ENCODE assay signal across 23 cellular contexts in genomic region chr5:178086266-178086665, GRCh38. TPM values are rescaled to one million over a fixed set of nuclear protein-coding genes. Genes with fewer than 3 reads are reported as not detected.
DNase-seq lines count a peak whose midpoint lies in the region; ATAC-seq, FAIRE-seq and TF ChIP-seq lines count a peak whose summit lies in the region.
"Had no signal": no experiment of that assay in that cellular context is flagged by ENCODE, and none has a peak within 500 bp of the region (broad histone marks: within the 10 kb centered on the region; RNA-seq: fewer than 3 reads in every experiment).

No MANE protein-coding gene starts in this region.

- TF ChIP-seq CTCF in PC-3 (conservative IDR thresholded peaks at IDR 0.05; ENCODE audit: low read depth, low read length) (no peak), bronchial epithelial cell (IDR thresholded peaks at IDR 0.05; ENCODE audit: insufficient read depth, low read length, severe bottlenecking) (no peak)

- no CpG with 5 or more reads among the region's 25 CpGs for WGBS in neuronal stem cell (ENCODE audit: extremely low coverage in 2 of 2, insufficient read length in 2 of 2, insufficient replicate concordance in 1 of 2), 2 donors

- H3K9me3 ChIP-seq in PC-3 (ENCODE audit: low read length), result no peaks in the 10 kb centered on the region
- no peaks in the 10 kb centered on the region for H3K9me3 ChIP-seq in neuronal stem cell (replicated peaks in 1 of 2; ENCODE audit: control insufficient read depth in 2 of 2, insufficient read depth in 1 of 2, low read depth in 1 of 2, low read length in 2 of 2)
- H3K9me3 ChIP-seq: transverse colon had no signal

- H3K27me3 ChIP-seq in PC-3 (ENCODE audit: low read length) (peaks cover 6% of the 10 kb centered on the region; the same call in 1 of the 2 replicates), bronchial epithelial cell (ENCODE audit: control insufficient read depth, insufficient read depth, low read length) (peaks cover 4% of the 10 kb centered on the region), neuronal stem cell (ENCODE audit: control insufficient read depth in 3 of 3, insufficient read depth in 3 of 3, low read depth in 1 of 3, low read length in 3 of 3) (peaks cover 0 to 6% (median 0%) of the 10 kb centered on the region in 3 experiments)
- H3K27me3 ChIP-seq: BLaER1, brain microvascular endothelial cell had no signal

- H3K36me3 Mint-ChIP-seq in activated naive CD8-positive, alpha-beta T cell treated with anti-CD3 and anti-CD28 coated beads for 36 hours, result peaks cover 1% of the 10 kb centered on the region
- H3K36me3 Mint-ChIP-seq in activated CD4-positive, alpha-beta memory T cell treated with anti-CD3 and anti-CD28 coated beads for 36 hours, result no peaks in the 10 kb centered on the region
- H3K36me3 Mint-ChIP-seq: activated CD8-positive, alpha-beta memory T cell treated with anti-CD3 and anti-CD28 coated beads, Interleukin-2, amount 10 ng/mL, durations not matched to agents 7 days and 5 days had no signal

- H3K9me3 Mint-ChIP-seq in activated naive CD8-positive, alpha-beta T cell treated with anti-CD3 and anti-CD28 coated beads for 36 hours, result peaks cover 1% of the 10 kb centered on the region
- H3K9me3 Mint-ChIP-seq in activated CD4-positive, alpha-beta memory T cell treated with anti-CD3 and anti-CD28 coated beads for 36 hours, result peaks cover 2% of the 10 kb centered on the region
- H3K9me3 Mint-ChIP-seq: activated CD4-positive, alpha-beta T cell treated with anti-CD3 and anti-CD28 coated beads, Interleukin-2, amount 10 ng/mL, durations not matched to agents 7 days and 5 days had no signal

- H3K4me2 ChIP-seq in PC-3 (ENCODE audit: low read length) (peak overlapping the region; percentile 65), neuronal stem cell (ENCODE audit: insufficient read depth, low read length, poor library complexity, severe bottlenecking) (no peak overlapping the region)
- H3K4me2 ChIP-seq: BLaER1 had no signal

- no peak overlapping the region for H3K23ac ChIP-seq in neuronal stem cell (ENCODE audit: low read depth, low read length, poor library complexity)

- H4K20me1 ChIP-seq in PC-3 (ENCODE audit: low read length), result no peaks in the 10 kb centered on the region
- H4K20me1 ChIP-seq: BLaER1 had no signal

- in situ Hi-C loops in KBM-7 (cut with MboI; ENCODE audit: low pct_unique_long_range_greater_than_20kb, low sequenced_read_pairs), result no loop called here

- H3K36me3 ChIP-seq in PC-3 (ENCODE audit: low read depth, low read length) (no peaks in the 10 kb centered on the region), bronchial epithelial cell (ENCODE audit: control insufficient read depth, insufficient read depth, low read length) (no peaks in the 10 kb centered on the region), neuronal stem cell (replicated peaks in 1 of 2; ENCODE audit: control insufficient read depth in 2 of 2, insufficient read depth in 2 of 2, low read length in 2 of 2) (no peaks in the 10 kb centered on the region)
- H3K36me3 ChIP-seq: BLaER1, brain microvascular endothelial cell, transverse colon had no signal

- peak overlapping the region; percentile 38 for H3K14ac ChIP-seq in neuronal stem cell (ENCODE audit: low read length)

- no peak for FAIRE-seq in bronchial epithelial cell (lab: Jason Lieb, UNC)

- no peak overlapping the region for H2BK120ac ChIP-seq in neuronal stem cell (ENCODE audit: low read depth, low read length)

- peak overlapping the region; percentile 75 for H2BK5ac ChIP-seq in neuronal stem cell (ENCODE audit: low read length)

- H3K4me1 Mint-ChIP-seq in activated naive CD8-positive, alpha-beta T cell treated with anti-CD3 and anti-CD28 coated beads for 36 hours, result peaks cover 4% of the 10 kb centered on the region
- H3K4me1 Mint-ChIP-seq in activated CD4-positive, alpha-beta memory T cell treated with anti-CD3 and anti-CD28 coated beads for 36 hours (ENCODE audit: low read depth), result peaks cover 3% of the 10 kb centered on the region
- H3K4me1 Mint-ChIP-seq: activated CD4-positive, alpha-beta T cell treated with anti-CD3 and anti-CD28 coated beads, Interleukin-2, amount 10 ng/mL, durations not matched to agents 7 days and 5 days had no signal

- H2AFZ ChIP-seq in PC-3 (ENCODE audit: low read length) (peak overlapping the region; percentile 18), neuronal stem cell (ENCODE audit: low read length) (no peak overlapping the region)

- H3F3A ChIP-seq in PC-3 (ENCODE audit: low read length, unreplicated experiment), result no peaks in the 10 kb centered on the region

- no peak overlapping the region for H4K91ac ChIP-seq in neuronal stem cell (ENCODE audit: low read depth, low read length, poor library complexity)

- DNase-seq in Daoy (ENCODE audit: low read depth), result peak; percentile 41
- peak; percentile 43 for DNase-seq in PC-3
- DNase-seq in bronchial epithelial cell (ENCODE audit: low read depth), result peak; percentile 56
- no peak for DNase-seq in neuronal stem cell (ENCODE audit: low spot score)
- DNase-seq in activated naive CD8-positive, alpha-beta T cell treated with anti-CD3 and anti-CD28 coated beads for 36 hours, result no peak
- no peak for DNase-seq in KBM-7
- no peak for DNase-seq in activated CD4-positive, alpha-beta memory T cell treated with anti-CD3 and anti-CD28 coated beads for 36 hours
- DNase-seq: activated CD4-positive, alpha-beta T cell treated with anti-CD3 and anti-CD28 coated beads, Interleukin-2, amount 10 ng/mL, durations not matched to agents 7 days and 5 days; activated CD8-positive, alpha-beta memory T cell treated with anti-CD3 and anti-CD28 coated beads, Interleukin-2, amount 10 ng/mL, durations not matched to agents 7 days and 5 days; activated naive CD4-positive, alpha-beta T cell treated with anti-CD3 and anti-CD28 coated beads for 36 hours; brain microvascular endothelial cell; NCI-H1048; NCI-H1930; NCI-H2227 treated with DMSO at 0.1 percent for 48 hours; NCI-H748 treated with DMSO at 0.1 percent for 48 hours; nephron progenitor cell; right cardiac atrium; stimulated activated CD4-positive, alpha-beta T cell treated with anti-CD3 and anti-CD28 coated beads, Interleukin-2, amount 100 ng/mL, for 24 hours; transverse colon had no signal

- CTCF ChIA-PET in PC-3 (lab: Charles Lee), result no interaction called here
- CTCF ChIA-PET in activated CD4-positive, alpha-beta memory T cell treated with anti-CD3 and anti-CD28 coated beads for 36 hours (lab: Charles Lee), result no interaction called here

- H3K9ac ChIP-seq in PC-3 (ENCODE audit: low read length) (no peak overlapping the region), neuronal stem cell (ENCODE audit: low read depth, low read length, poor library complexity) (no peak overlapping the region)
- H3K9ac ChIP-seq: BLaER1 had no signal

- POLR2A ChIA-PET in PC-3 (lab: Charles Lee; ENCODE audit: unreplicated experiment), result interaction anchor here (0.6 kb wide), 1 partner anchor 51 kb away, joined by 3 read pairs; no protein-coding TSS in a partner anchor
- POLR2A ChIA-PET in activated CD4-positive, alpha-beta memory T cell treated with anti-CD3 and anti-CD28 coated beads for 36 hours (lab: Charles Lee), result no interaction called here

- no TSS peak for BruUV-seq in PC-3 (replicated peaks; lab: Mats Ljungman, UMichigan)

- H3K79me2 ChIP-seq in PC-3 (ENCODE audit: low read length), result no peaks in the 10 kb centered on the region

- peak; percentile 54 for ATAC-seq in PC-3
- ATAC-seq in GM18909 (IDR thresholded peaks at IDR 0.05; ENCODE audit: poor library complexity, unreplicated experiment), result no peak
- ATAC-seq: activated CD8-positive, alpha-beta memory T cell treated with anti-CD3 and anti-CD28 coated beads, Interleukin-2, amount 10 ng/mL, durations not matched to agents 7 days and 5 days; right cardiac atrium; Right ventricle myocardium inferior had no signal

- H3K79me1 ChIP-seq in neuronal stem cell (ENCODE audit: low read depth, low read length), result no peaks in the 10 kb centered on the region

- peak overlapping the region; percentile 30; the same call in 1 of the 2 replicates for H3K4me3 ChIP-seq in PC-3 (ENCODE audit: low read length)
- no peak overlapping the region for H3K4me3 ChIP-seq in bronchial epithelial cell (ENCODE audit: low read depth, low read length)
- no peak overlapping the region for H3K4me3 ChIP-seq in neuronal stem cell (ENCODE audit: low read length in 2 of 2)
- H3K4me3 ChIP-seq: BLaER1, transverse colon had no signal

- no peak overlapping the region for H3K18ac ChIP-seq in neuronal stem cell (ENCODE audit: low read length)

- H3K4me1 ChIP-seq in PC-3 (ENCODE audit: insufficient read depth, low read length), result peaks cover 16% of the 10 kb centered on the region
- H3K4me1 ChIP-seq in neuronal stem cell (ENCODE audit: control insufficient read depth in 2 of 2, insufficient read depth in 1 of 2, low read depth in 1 of 2, low read length in 2 of 2), result no peaks in the 10 kb centered on the region
- H3K4me1 ChIP-seq: transverse colon had no signal

- no peak overlapping the region for H3K4me3 Mint-ChIP-seq in activated naive CD8-positive, alpha-beta T cell treated with anti-CD3 and anti-CD28 coated beads for 36 hours
- H3K4me3 Mint-ChIP-seq in activated CD4-positive, alpha-beta memory T cell treated with anti-CD3 and anti-CD28 coated beads for 36 hours, result no peak overlapping the region
- H3K4me3 Mint-ChIP-seq: activated CD4-positive, alpha-beta T cell treated with anti-CD3 and anti-CD28 coated beads, Interleukin-2, amount 10 ng/mL, durations not matched to agents 7 days and 5 days; activated CD8-positive, alpha-beta memory T cell treated with anti-CD3 and anti-CD28 coated beads, Interleukin-2, amount 10 ng/mL, durations not matched to agents 7 days and 5 days; activated naive CD4-positive, alpha-beta T cell treated with anti-CD3 and anti-CD28 coated beads for 36 hours; nephron progenitor cell had no signal

- H2BK12ac ChIP-seq in neuronal stem cell (ENCODE audit: low read length), result no peak overlapping the region

- H3K9me2 ChIP-seq in PC-3 (replicated peaks; ENCODE audit: low read length), result no peaks in the 10 kb centered on the region

- intact Hi-C loops in PC-3 (cut with micrococcal nuclease), result no loop called here
- intact Hi-C loops in activated CD4-positive, alpha-beta memory T cell treated with anti-CD3 and anti-CD28 coated beads for 36 hours (cut with micrococcal nuclease), result no loop called here

- no peak overlapping the region for H2BK15ac ChIP-seq in neuronal stem cell (ENCODE audit: low read length)

- no peak overlapping the region for H2AK5ac ChIP-seq in neuronal stem cell (ENCODE audit: low read depth, low read length)

- H3K27ac ChIP-seq in PC-3 (ENCODE audit: low read length) (no peak overlapping the region), neuronal stem cell (replicated peaks; ENCODE audit: low read length) (no peak overlapping the region)
- H3K27ac ChIP-seq: BLaER1, brain microvascular endothelial cell, epithelial cell of prostate, transverse colon had no signal

- no peak overlapping the region for H3K27ac Mint-ChIP-seq in activated naive CD8-positive, alpha-beta T cell treated with anti-CD3 and anti-CD28 coated beads for 36 hours
- H3K27ac Mint-ChIP-seq in activated CD4-positive, alpha-beta memory T cell treated with anti-CD3 and anti-CD28 coated beads for 36 hours, result no peak overlapping the region
- H3K27ac Mint-ChIP-seq: activated CD4-positive, alpha-beta T cell treated with anti-CD3 and anti-CD28 coated beads, Interleukin-2, amount 10 ng/mL, durations not matched to agents 7 days and 5 days; activated CD8-positive, alpha-beta memory T cell treated with anti-CD3 and anti-CD28 coated beads, Interleukin-2, amount 10 ng/mL, durations not matched to agents 7 days and 5 days; activated naive CD4-positive, alpha-beta T cell treated with anti-CD3 and anti-CD28 coated beads for 36 hours; nephron progenitor cell had no signal

- no peak overlapping the region for H4K8ac ChIP-seq in neuronal stem cell (ENCODE audit: low read depth, low read length)

- H3K27me3 Mint-ChIP-seq in activated naive CD8-positive, alpha-beta T cell treated with anti-CD3 and anti-CD28 coated beads for 36 hours, result no peaks in the 10 kb centered on the region
- H3K27me3 Mint-ChIP-seq in activated CD4-positive, alpha-beta memory T cell treated with anti-CD3 and anti-CD28 coated beads for 36 hours, result peaks cover 9% of the 10 kb centered on the region

- H3K4ac ChIP-seq in neuronal stem cell (ENCODE audit: low read length), result no peak overlapping the region

RNA-seq across cellular contexts. Expression of gene N4BP3, which starts 27.1 kb away (rescaled TPM):
- 3.5 and 4.6 TPM in 2 replicates for total RNA-seq in Daoy (2014; rRNA removed; shearing (Covaris generic))
- total RNA-seq in PC-3 (2014; rRNA removed), result 0.36 and 0.86 TPM in 2 replicates
- total RNA-seq in bronchial epithelial cell, result 4.1 and 4.5 TPM in 2 replicates
- polyA plus RNA-seq in neuronal stem cell (2013, experiment 1 of 2), result 2.4 TPM
- 2.5 TPM for polyA plus RNA-seq in neuronal stem cell (2013, experiment 2 of 2)
- 10 to 100 TPM; 12.3 to 12.9 TPM for total RNA-seq in activated naive CD8-positive, alpha-beta T cell treated with anti-CD3 and anti-CD28 coated beads for 36 hours
- total RNA-seq in activated CD4-positive, alpha-beta memory T cell treated with anti-CD3 and anti-CD28 coated beads for 36 hours, result 1 to 10 TPM; 3.2 TPM

RNA-seq across cellular contexts. Expression of gene RMND5B, which starts 44.5 kb away (rescaled TPM):
- total RNA-seq in Daoy (2014; rRNA removed; shearing (Covaris generic)), result 19.2 and 34.8 TPM in 2 replicates
- total RNA-seq in PC-3 (2014; rRNA removed) (33.2 and 36.4 TPM in 2 replicates), bronchial epithelial cell (42.9 and 46.5 TPM in 2 replicates)
- polyA plus RNA-seq in neuronal stem cell (2013, experiment 1 of 2), result 19.2 TPM
- 19.2 TPM for polyA plus RNA-seq in neuronal stem cell (2013, experiment 2 of 2)
- 10 to 100 TPM; 26.2 to 26.7 TPM for total RNA-seq in activated naive CD8-positive, alpha-beta T cell treated with anti-CD3 and anti-CD28 coated beads for 36 hours
- total RNA-seq in activated CD4-positive, alpha-beta memory T cell treated with anti-CD3 and anti-CD28 coated beads for 36 hours, result 10 to 100 TPM; 32.0 to 34.9 TPM

Comparison
In these comparisons a context has a peak if more than half of its experiments do, and no peak if none do; other contexts are left out.
1. DNase-seq: peak in Daoy (single experiment), PC-3 (single experiment) and bronchial epithelial cell (single experiment); none in neuronal stem cell (single experiment), activated naive CD8-positive, alpha-beta T cell treated with anti-CD3 and anti-CD28 coated beads for 36 hours (single experiment), KBM-7 (single experiment) and activated CD4-positive, alpha-beta memory T cell treated with anti-CD3 and anti-CD28 coated beads for 36 hours (single experiment).